Comparison of ENCODE assay signal across 1 cellular context in genomic region chr18:62324355-62324828, GRCh38.
TF ChIP-seq lines count a peak whose summit lies in the region.

No MANE protein-coding gene starts in this region.

TF ChIP-seq in IMR-90, 13 proteins besides CTCF, POLR2A, EP300 and RAD21 (continued from another document):
- no peak for TF ChIP-seq CEBPB (IDR thresholded peaks at IDR 0.05; ENCODE audit: low read depth, low read length)
- TF ChIP-seq SMC3 (IDR thresholded peaks at IDR 0.05; ENCODE audit: low read depth, low read length), result no peak
- no peak for TF ChIP-seq MAFK (IDR thresholded peaks at IDR 0.05; ENCODE audit: low read depth, low read length)
